In genomic region chr6:85015396-85015990, GRCh38 we compare ENCODE assay signal across 9 cellular contexts.
DNase-seq lines count a peak whose midpoint lies in the region; ATAC-seq and TF ChIP-seq lines count a peak whose summit lies in the region.
"Had no signal": no experiment of that assay in that cellular context is flagged by ENCODE, and none has a peak within 500 bp of the region (broad histone marks: within the 10 kb centered on the region; RNA-seq: fewer than 3 reads in every experiment).

No MANE protein-coding gene starts in this region.

- H3K9me3 Mint-ChIP-seq in stimulated activated naive B cell treated with anti-CD40 and anti-IgM and Interleukin-4, amounts not matched to agents 10 μg/mL and 1 μg/mL and 100 μg/mL, for 72 hours, result peaks cover 0 to 5% of the 10 kb centered on the region in 2 donors
- H3K9me3 Mint-ChIP-seq in activated naive CD4-positive, alpha-beta T cell treated with anti-CD3 and anti-CD28 coated beads, Interleukin-2, amount 50 U/mL, for 72 hours, result peaks cover 16 to 20% of the 10 kb centered on the region in 2 donors
- no peaks in the 10 kb centered on the region for H3K9me3 Mint-ChIP-seq in activated CD4-positive, alpha-beta T cell treated with anti-CD3 and anti-CD28 coated beads, Interleukin-2, amount 10 ng/mL, durations not matched to agents 7 days and 5 days

- no peak overlapping the region for H2AFZ ChIP-seq in DND-41 (ENCODE audit: low read depth, low read length)
- H2AFZ ChIP-seq: parathyroid adenoma had no signal

- POLR2A ChIA-PET in activated CD4-positive, alpha-beta T cell treated with anti-CD3 and anti-CD28 coated beads, Interleukin-2, amount 10 ng/mL, durations not matched to agents 7 days and 5 days (lab: Charles Lee), result no interaction called here

- intact Hi-C loops in left ventricle myocardium inferior (cut with micrococcal nuclease), result no loop called here

- ATAC-seq in DND-41 (ENCODE audit: insufficient read depth, low read depth) (no peak), GM19467 (IDR thresholded peaks at IDR 0.05; ENCODE audit: unreplicated experiment) (peak; percentile 85)
- peak; percentile 60 to 61 for ATAC-seq in stimulated activated naive B cell treated with anti-CD40 and anti-IgM and Interleukin-4, amounts not matched to agents 10 μg/mL and 1 μg/mL and 100 μg/mL, for 72 hours (replicated peaks)
- ATAC-seq in activated naive CD4-positive, alpha-beta T cell treated with anti-CD3 and anti-CD28 coated beads, Interleukin-2, amount 50 U/mL, for 72 hours, result no peak

- H3K9ac ChIP-seq in DND-41 (ENCODE audit: low read depth, low read length), result no peak overlapping the region
- H3K9ac ChIP-seq: parathyroid adenoma had no signal

- H3K79me2 ChIP-seq in DND-41 (ENCODE audit: insufficient read depth, low read length), result no peaks in the 10 kb centered on the region
- H3K79me2 ChIP-seq: parathyroid adenoma had no signal

- H3K36me3 ChIP-seq in DND-41 (ENCODE audit: insufficient read depth, low read length) (no peaks in the 10 kb centered on the region), left ventricle myocardium inferior (no peaks in the 10 kb centered on the region)

- H3K9me3 ChIP-seq in DND-41 (ENCODE audit: insufficient read depth, low read length, severe bottlenecking) (no peaks in the 10 kb centered on the region), left ventricle myocardium inferior (replicated peaks) (no peaks in the 10 kb centered on the region)

- no peak overlapping the region for H3K4me3 ChIP-seq in DND-41 (ENCODE audit: low read depth in 1 of 2, low read length in 2 of 2)
- no peak overlapping the region for H3K4me3 ChIP-seq in left ventricle myocardium inferior

- DNase-seq in DND-41 (no peak), HT-29 (ENCODE audit: low spot score) (peak; percentile 80), left ventricle myocardium inferior (peak; percentile 40)
- DNase-seq in stimulated activated naive B cell treated with anti-CD40 and anti-IgM and Interleukin-4, amounts not matched to agents 10 μg/mL and 1 μg/mL and 100 μg/mL, for 72 hours, result no peak
- DNase-seq in activated naive CD4-positive, alpha-beta T cell treated with anti-CD3 and anti-CD28 coated beads, Interleukin-2, amount 50 U/mL, for 72 hours (ENCODE audit: low spot score in 2 of 2), result no peak
- no peak for DNase-seq in activated CD4-positive, alpha-beta T cell treated with anti-CD3 and anti-CD28 coated beads, Interleukin-2, amount 10 ng/mL, durations not matched to agents 7 days and 5 days

- H3K27ac ChIP-seq in DND-41 (ENCODE audit: low read length) (no peak overlapping the region), VCaP (no peak overlapping the region), left ventricle myocardium inferior (replicated peaks) (no peak overlapping the region)
- H3K27ac ChIP-seq: parathyroid adenoma had no signal

- H3K4me2 ChIP-seq in DND-41 (ENCODE audit: insufficient read depth, low read length), result no peak overlapping the region

- no peaks in the 10 kb centered on the region for H3K36me3 Mint-ChIP-seq in stimulated activated naive B cell treated with anti-CD40 and anti-IgM and Interleukin-4, amounts not matched to agents 10 μg/mL and 1 μg/mL and 100 μg/mL, for 72 hours
- peaks cover 0 to 6% of the 10 kb centered on the region in 2 donors for H3K36me3 Mint-ChIP-seq in activated naive CD4-positive, alpha-beta T cell treated with anti-CD3 and anti-CD28 coated beads, Interleukin-2, amount 50 U/mL, for 72 hours
- H3K36me3 Mint-ChIP-seq in activated CD4-positive, alpha-beta T cell treated with anti-CD3 and anti-CD28 coated beads, Interleukin-2, amount 10 ng/mL, durations not matched to agents 7 days and 5 days (ENCODE audit: low read depth), result no peaks in the 10 kb centered on the region

- H3K4me1 ChIP-seq in DND-41 (ENCODE audit: insufficient read depth, low read length) (no peaks in the 10 kb centered on the region), left ventricle myocardium inferior (no peaks in the 10 kb centered on the region)
- H3K4me1 ChIP-seq: parathyroid adenoma had no signal

- peaks cover 6 to 7% of the 10 kb centered on the region in 2 donors for H3K27me3 Mint-ChIP-seq in stimulated activated naive B cell treated with anti-CD40 and anti-IgM and Interleukin-4, amounts not matched to agents 10 μg/mL and 1 μg/mL and 100 μg/mL, for 72 hours
- no peaks in the 10 kb centered on the region for H3K27me3 Mint-ChIP-seq in activated CD4-positive, alpha-beta T cell treated with anti-CD3 and anti-CD28 coated beads, Interleukin-2, amount 10 ng/mL, durations not matched to agents 7 days and 5 days

- H4K20me1 ChIP-seq in DND-41 (ENCODE audit: insufficient read depth, low read length), result no peaks in the 10 kb centered on the region

- no peaks in the 10 kb centered on the region for H3K27me3 ChIP-seq in DND-41 (ENCODE audit: insufficient read depth, low read length, poor library complexity)
- H3K27me3 ChIP-seq in left ventricle myocardium inferior (ENCODE audit: low read depth), result no peaks in the 10 kb centered on the region

- H3K27ac Mint-ChIP-seq in stimulated activated naive B cell treated with anti-CD40 and anti-IgM and Interleukin-4, amounts not matched to agents 10 μg/mL and 1 μg/mL and 100 μg/mL, for 72 hours, result no peak overlapping the region
- H3K27ac Mint-ChIP-seq in activated naive CD4-positive, alpha-beta T cell treated with anti-CD3 and anti-CD28 coated beads, Interleukin-2, amount 50 U/mL, for 72 hours, result no peak overlapping the region
- no peak overlapping the region for H3K27ac Mint-ChIP-seq in activated CD4-positive, alpha-beta T cell treated with anti-CD3 and anti-CD28 coated beads, Interleukin-2, amount 10 ng/mL, durations not matched to agents 7 days and 5 days

- CTCF ChIA-PET in activated CD4-positive, alpha-beta T cell treated with anti-CD3 and anti-CD28 coated beads, Interleukin-2, amount 10 ng/mL, durations not matched to agents 7 days and 5 days (lab: Charles Lee), result no interaction called here

- no peak overlapping the region for H3K4me3 Mint-ChIP-seq in stimulated activated naive B cell treated with anti-CD40 and anti-IgM and Interleukin-4, amounts not matched to agents 10 μg/mL and 1 μg/mL and 100 μg/mL, for 72 hours
- no peak overlapping the region for H3K4me3 Mint-ChIP-seq in activated CD4-positive, alpha-beta T cell treated with anti-CD3 and anti-CD28 coated beads, Interleukin-2, amount 10 ng/mL, durations not matched to agents 7 days and 5 days

- TF ChIP-seq CTCF in DND-41 (IDR thresholded peaks at IDR 0.05; ENCODE audit: borderline replicate concordance, extremely low read depth, low read length, poor library complexity, severe bottlenecking), result peak; percentile 46
- TF ChIP-seq CTCF in VCaP (conservative IDR thresholded peaks at IDR 0.05), result peak; percentile 89
- peak; percentile 66 for TF ChIP-seq CTCF in left ventricle myocardium inferior (IDR thresholded peaks at IDR 0.05; ENCODE audit: borderline replicate concordance)

- no peaks in the 10 kb centered on the region for H3K4me1 Mint-ChIP-seq in stimulated activated naive B cell treated with anti-CD40 and anti-IgM and Interleukin-4, amounts not matched to agents 10 μg/mL and 1 μg/mL and 100 μg/mL, for 72 hours
- no peaks in the 10 kb centered on the region for H3K4me1 Mint-ChIP-seq in activated CD4-positive, alpha-beta T cell treated with anti-CD3 and anti-CD28 coated beads, Interleukin-2, amount 10 ng/mL, durations not matched to agents 7 days and 5 days

Comparison
In these comparisons a context has a peak if more than half of its experiments do, and no peak if none do; other contexts are left out.
1. ATAC-seq: peak in GM19467 (single experiment) and stimulated activated naive B cell treated with anti-CD40 and anti-IgM and Interleukin-4, amounts not matched to agents 10 μg/mL and 1 μg/mL and 100 μg/mL, for 72 hours (2 of 2); none in DND-41 (single experiment) and activated naive CD4-positive, alpha-beta T cell treated with anti-CD3 and anti-CD28 coated beads, Interleukin-2, amount 50 U/mL, for 72 hours (0 of 2).
2. DNase-seq: peak in HT-29 (single experiment) and left ventricle myocardium inferior (single experiment); none in DND-41 (single experiment), stimulated activated naive B cell treated with anti-CD40 and anti-IgM and Interleukin-4, amounts not matched to agents 10 μg/mL and 1 μg/mL and 100 μg/mL, for 72 hours (single experiment), activated naive CD4-positive, alpha-beta T cell treated with anti-CD3 and anti-CD28 coated beads, Interleukin-2, amount 50 U/mL, for 72 hours (0 of 2) and activated CD4-positive, alpha-beta T cell treated with anti-CD3 and anti-CD28 coated beads, Interleukin-2, amount 10 ng/mL, durations not matched to agents 7 days and 5 days (single experiment).
3. Peak in every context shown above with its lines, with median percentiles within 50 percentile points of each other: CTCF ChIP-seq.